In genomic region chr16:35452471-35452870, GRCh38 we compare ENCODE assay signal across 28 cellular contexts.
"Had no signal": no experiment of that assay in that cellular context is flagged by ENCODE, and none has a peak within 500 bp of the region (broad histone marks: within the 10 kb centered on the region; RNA-seq: fewer than 3 reads in every experiment).

No MANE protein-coding gene starts in this region.

- H3K4me3 Mint-ChIP-seq: stimulated activated effector memory CD8-positive, alpha-beta T cell treated with anti-CD3 and anti-CD28 coated beads, Interleukin-12 subunit alpha, Interleukin-12 subunit beta, amount 100 ng/mL, for 72 hours; stimulated activated memory B cell treated with anti-CD40 and anti-IgM and Interleukin-4, amounts not matched to agents 10 μg/mL and 1 μg/mL and 100 μg/mL, for 72 hours; stimulated activated naive B cell treated with anti-CD40 and anti-IgM and Interleukin-4, amounts not matched to agents 10 μg/mL and 1 μg/mL and 100 μg/mL, for 72 hours; stimulated activated naive CD8-positive, alpha-beta T cell treated with anti-CD3 and anti-CD28 coated beads, Interleukin-15, amount 100 ng/mL, for 72 hours; stimulated activated naive CD8-positive, alpha-beta T cell treated with anti-CD3 and anti-CD28 coated beads, Interleukin-15, Interleukin-2, amounts not matched to agents 100 ng/mL and 50 ng/mL, for 24 hours; type B pancreatic cell had no signal

- H3K27ac Mint-ChIP-seq: stimulated activated effector memory CD8-positive, alpha-beta T cell treated with anti-CD3 and anti-CD28 coated beads, Interleukin-12 subunit alpha, Interleukin-12 subunit beta, amount 100 ng/mL, for 72 hours; stimulated activated memory B cell treated with anti-CD40 and anti-IgM and Interleukin-4, amounts not matched to agents 10 μg/mL and 1 μg/mL and 100 μg/mL, for 72 hours; stimulated activated naive B cell treated with anti-CD40 and anti-IgM and Interleukin-4, amounts not matched to agents 10 μg/mL and 1 μg/mL and 100 μg/mL, for 72 hours; stimulated activated naive CD8-positive, alpha-beta T cell treated with anti-CD3 and anti-CD28 coated beads, Interleukin-15, amount 100 ng/mL, for 72 hours; stimulated activated naive CD8-positive, alpha-beta T cell treated with anti-CD3 and anti-CD28 coated beads, Interleukin-15, Interleukin-2, amounts not matched to agents 100 ng/mL and 50 ng/mL, for 24 hours; type B pancreatic cell had no signal

- H3K36me3 Mint-ChIP-seq: stimulated activated effector memory CD8-positive, alpha-beta T cell treated with anti-CD3 and anti-CD28 coated beads, Interleukin-12 subunit alpha, Interleukin-12 subunit beta, amount 100 ng/mL, for 72 hours; stimulated activated memory B cell treated with anti-CD40 and anti-IgM and Interleukin-4, amounts not matched to agents 10 μg/mL and 1 μg/mL and 100 μg/mL, for 72 hours; stimulated activated naive B cell treated with anti-CD40 and anti-IgM and Interleukin-4, amounts not matched to agents 10 μg/mL and 1 μg/mL and 100 μg/mL, for 72 hours; type B pancreatic cell had no signal

- H3K27me3 ChIP-seq: stomach, suprapubic skin, testis, thyroid gland, tibial artery, tibial nerve, transverse colon, upper lobe of left lung, upper lobe of right lung, uterus, vagina had no signal

- H3K27ac ChIP-seq: stomach, suprapubic skin, testis, thoracic aorta, thyroid gland, tibial artery, tibial nerve, transverse colon, upper lobe of left lung, upper lobe of right lung, uterus, vagina had no signal

- H3K4me1 Mint-ChIP-seq: stimulated activated effector memory CD8-positive, alpha-beta T cell treated with anti-CD3 and anti-CD28 coated beads, Interleukin-12 subunit alpha, Interleukin-12 subunit beta, amount 100 ng/mL, for 72 hours; stimulated activated memory B cell treated with anti-CD40 and anti-IgM and Interleukin-4, amounts not matched to agents 10 μg/mL and 1 μg/mL and 100 μg/mL, for 72 hours; stimulated activated naive B cell treated with anti-CD40 and anti-IgM and Interleukin-4, amounts not matched to agents 10 μg/mL and 1 μg/mL and 100 μg/mL, for 72 hours; stimulated activated naive CD8-positive, alpha-beta T cell treated with anti-CD3 and anti-CD28 coated beads, Interleukin-15, amount 100 ng/mL, for 72 hours had no signal

- H3K27me3 Mint-ChIP-seq: stimulated activated memory B cell treated with anti-CD40 and anti-IgM and Interleukin-4, amounts not matched to agents 10 μg/mL and 1 μg/mL and 100 μg/mL, for 72 hours; stimulated activated naive B cell treated with anti-CD40 and anti-IgM and Interleukin-4, amounts not matched to agents 10 μg/mL and 1 μg/mL and 100 μg/mL, for 72 hours; stimulated activated naive CD8-positive, alpha-beta T cell treated with anti-CD3 and anti-CD28 coated beads, Interleukin-15, amount 100 ng/mL, for 72 hours; stimulated activated naive CD8-positive, alpha-beta T cell treated with anti-CD3 and anti-CD28 coated beads, Interleukin-15, Interleukin-2, amounts not matched to agents 100 ng/mL and 50 ng/mL, for 24 hours; type B pancreatic cell had no signal

- H3K36me3 ChIP-seq: stomach, suprapubic skin, thoracic aorta, thyroid gland, tibial artery, tibial nerve, transverse colon, upper lobe of left lung, upper lobe of right lung, uterus, vagina had no signal

- H3K9me3 ChIP-seq: testis, thoracic aorta, thyroid gland, uterus had no signal

- H3K4me3 ChIP-seq: stomach, suprapubic skin, testis, thoracic aorta, thyroid gland, tibial artery, tibial nerve, transverse colon, upper lobe of left lung, upper lobe of right lung, uterus, vagina had no signal

- ATAC-seq: stimulated activated effector memory CD8-positive, alpha-beta T cell treated with anti-CD3 and anti-CD28 coated beads, Interleukin-12 subunit alpha, Interleukin-12 subunit beta, amount 100 ng/mL, for 72 hours; stimulated activated memory B cell treated with anti-CD40 and anti-IgM and Interleukin-4, amounts not matched to agents 10 μg/mL and 1 μg/mL and 100 μg/mL, for 72 hours; stimulated activated naive B cell treated with anti-CD40 and anti-IgM and Interleukin-4, amounts not matched to agents 10 μg/mL and 1 μg/mL and 100 μg/mL, for 72 hours; stimulated activated naive CD8-positive, alpha-beta T cell treated with anti-CD3 and anti-CD28 coated beads, Interleukin-15, amount 100 ng/mL, for 72 hours; stimulated activated naive CD8-positive, alpha-beta T cell treated with anti-CD3 and anti-CD28 coated beads, Interleukin-15, Interleukin-2, amounts not matched to agents 100 U/mL and 50 U/mL, for 24 hours; upper lobe of right lung had no signal

- DNase-seq: stimulated activated CD4-positive, alpha-beta T cell treated with anti-CD3 and anti-CD28 coated beads, Interleukin-2, amount 100 ng/mL, for 48 hours; stimulated activated CD4-positive, alpha-beta T cell treated with anti-CD3 and anti-CD28 coated beads, Interleukin-4, amount 100 ng/mL, for 1 hour; stimulated activated CD4-positive, alpha-beta T cell treated with anti-CD3 and anti-CD28 coated beads, Interleukin-4, amount 100 ng/mL, for 24 hours; stimulated activated CD4-positive, alpha-beta T cell treated with anti-CD3 and anti-CD28 coated beads, Interleukin-4, amount 100 ng/mL, for 4 hours; stimulated activated CD8-positive, alpha-beta memory T cell treated with anti-CD3 and anti-CD28 coated beads, Interleukin-4, amount 100 ng/mL, for 48 hours; stimulated activated naive B cell treated with anti-CD40 and anti-IgM and Interleukin-4, amounts not matched to agents 10 μg/mL and 1 μg/mL and 100 μg/mL, for 72 hours; stimulated activated naive CD4-positive, alpha-beta T cell; stimulated activated naive CD4-positive, alpha-beta T cell treated with Interleukin-2 at 50 U/mL for 16 hours; stimulated activated naive CD8-positive, alpha-beta T cell treated with anti-CD3 and anti-CD28 coated beads, Interleukin-15, amount 100 ng/mL, for 72 hours; stimulated activated naive CD8-positive, alpha-beta T cell treated with anti-CD3 and anti-CD28 coated beads, Interleukin-15, Interleukin-2, amounts not matched to agents 100 U/mL and 50 U/mL, for 24 hours; stomach; substantia nigra; testis; thyroid gland; tibial artery; transverse colon; trophoblast cell; upper lobe of right lung; uterus had no signal

- H3K4me1 ChIP-seq: stomach, suprapubic skin, testis, thyroid gland, tibial artery, tibial nerve, transverse colon, upper lobe of left lung, upper lobe of right lung, uterus, vagina had no signal
